ENCODE assay signal across 17 cellular contexts in genomic region chr5:58348996-58349728, GRCh38.
DNase-seq lines count a peak whose midpoint lies in the region; FAIRE-seq and TF ChIP-seq lines count a peak whose summit lies in the region.
"Had no signal": no experiment of that assay in that cellular context is flagged by ENCODE, and none has a peak within 500 bp of the region (broad histone marks: within the 10 kb centered on the region; RNA-seq: fewer than 3 reads in every experiment).

No MANE protein-coding gene starts in this region.

- H3K27me3 ChIP-seq in bronchial epithelial cell (ENCODE audit: control insufficient read depth, insufficient read depth, low read length) = no peaks in the 10 kb centered on the region

- DNase-seq in EL (peak; percentile 56), LHCN-M2 (ENCODE audit: low read depth) (peak; percentile 3), bronchial epithelial cell (ENCODE audit: low read depth) (peak; percentile 39), skeletal muscle cell (ENCODE audit: low read depth) (peak; percentile 1), hippocampal formation (lab: John Stamatoyannopoulos, UW) (no peak), SKM-1 treated with dmso at 0.1 percent for 144 hours (lab: John Stamatoyannopoulos, UW; ENCODE audit: unreplicated experiment) (no peak), SIG-M5 treated with dmso at 0.1 percent for 504 hours (lab: John Stamatoyannopoulos, UW; ENCODE audit: unreplicated experiment) (no peak)
- DNase-seq: C1 segment of cervical spinal cord, DMS79, Kasumi-1, NCI-H1105, NCI-H1694, NCI-H2081 treated with DMSO at 0.1 percent for 48 hours, SHP77, SK-N-SH had no signal

- no peak for TF ChIP-seq CTCF in bronchial epithelial cell (IDR thresholded peaks at IDR 0.05; ENCODE audit: insufficient read depth, low read length, severe bottlenecking)

- no peak for FAIRE-seq in bronchial epithelial cell (lab: Jason Lieb, UNC)
- FAIRE-seq: H54, HTR-8/SVneo had no signal

- no peaks in the 10 kb centered on the region for H3K36me3 ChIP-seq in bronchial epithelial cell (ENCODE audit: control insufficient read depth, insufficient read depth, low read length)

- H3K4me3 ChIP-seq in bronchial epithelial cell (ENCODE audit: low read depth, low read length) = no peak overlapping the region
- H3K4me3 ChIP-seq in skeletal muscle cell (ENCODE audit: low read depth, low read length) = no peak overlapping the region

Comparison
In these comparisons a context has a peak if more than half of its experiments do, and no peak if none do; other contexts are left out.
1. DNase-seq: peak in EL (single experiment), LHCN-M2 (single experiment), bronchial epithelial cell (single experiment) and skeletal muscle cell (single experiment); none in hippocampal formation (0 of 2), SKM-1 treated with dmso at 0.1 percent for 144 hours (single experiment) and SIG-M5 treated with dmso at 0.1 percent for 504 hours (single experiment).